Comparison of ENCODE assay signal across 10 cellular contexts in genomic region chr4:77576351-77576750, GRCh38. TPM values are rescaled to one million over a fixed set of nuclear protein-coding genes. Genes with fewer than 3 reads are reported as not detected.
"Had no signal": no experiment of that assay in that cellular context is flagged by ENCODE, and none has a peak within 500 bp of the region (broad histone marks: within the 10 kb centered on the region; RNA-seq: fewer than 3 reads in every experiment).

No MANE protein-coding gene starts in this region.

- H3K27ac ChIP-seq: GM23248, HL-60 had no signal

- H3K4me1 Mint-ChIP-seq: IgD-negative memory B cell had no signal

- H2AFZ ChIP-seq: GM23248 had no signal

- H3K9ac ChIP-seq: GM23248 had no signal

- H3K4me3 ChIP-seq: GM23248, HAP-1 had no signal

- H3K4me1 ChIP-seq: HAP-1 had no signal

- FAIRE-seq: HepG2 had no signal

- H3K4me3 Mint-ChIP-seq: HFFc6, IgD-negative memory B cell had no signal

- H3K36me3 Mint-ChIP-seq: IgD-negative memory B cell had no signal

- H3K27me3 Mint-ChIP-seq: IgD-negative memory B cell had no signal

- H3K36me3 ChIP-seq: HAP-1 had no signal

- H3K27ac Mint-ChIP-seq: HFFc6, IgD-negative memory B cell had no signal

- H3K9me3 ChIP-seq: HAP-1 had no signal

- DNase-seq: GM23248, GOT3, H7, HFFc6 had no signal

RNA-seq across cellular contexts. Expression of gene CXCL13, which starts 29.3 kb away (rescaled TPM):
- total RNA-seq: GM23248, H4, H7, HepG2, HFFc6, HT1080 had no signal
